Comparison of ENCODE assay signal across 16 cellular contexts in genomic region chr6:130680118-130680517, GRCh38.
DNase-seq lines count a peak whose midpoint lies in the region; ATAC-seq and TF ChIP-seq lines count a peak whose summit lies in the region.
"Had no signal": no experiment of that assay in that cellular context is flagged by ENCODE, and none has a peak within 500 bp of the region (broad histone marks: within the 10 kb centered on the region; RNA-seq: fewer than 3 reads in every experiment).

No MANE protein-coding gene starts in this region.

- H3K9me3 ChIP-seq in lung (ENCODE audit: control insufficient read depth in 2 of 2, insufficient read depth in 1 of 2, low read length in 1 of 2) = peaks cover 0 to 4% of the 10 kb centered on the region in 2 donors
- H3K9me3 ChIP-seq in vagina = no peaks in the 10 kb centered on the region
- H3K9me3 ChIP-seq: SJCRH30 had no signal

- intact Hi-C loops in vagina (cut with DNase I) = no loop called here

- H3K4me3 ChIP-seq in epithelial cell of esophagus (ENCODE audit: low read length) = no peak overlapping the region
- H3K4me3 ChIP-seq in lung = no peak overlapping the region
- no peak overlapping the region for H3K4me3 ChIP-seq in vagina
- H3K4me3 ChIP-seq: BLaER1 treated with 17β-estradiol and CSF1 and Interleukin-3, amounts not matched to agents 10 nM and 100 nM; SJCRH30 had no signal

- H3K27ac ChIP-seq in lung (ENCODE audit: low read depth in 1 of 2, low read length in 1 of 2) = no peak overlapping the region
- H3K27ac ChIP-seq in vagina = peak overlapping the region; percentile 51
- H3K27ac ChIP-seq: BLaER1 treated with 17β-estradiol and CSF1 and Interleukin-3, amounts not matched to agents 10 nM and 100 nM; SJCRH30 had no signal

- DNase-seq in RPMI7951 (ENCODE audit: low read depth) = peak; percentile 33
- peak; percentile 86 for DNase-seq in epithelial cell of esophagus (ENCODE audit: low read depth)
- DNase-seq in lung (ENCODE audit: low spot score) = no peak
- DNase-seq in vagina (ENCODE audit: extremely low spot score in 2 of 2) = no peak
- no peak for DNase-seq in activated gamma-delta T cell treated with Interleukin-2 at 50 U/mL for 16 hours
- no peak for DNase-seq in DMS153 (lab: John Stamatoyannopoulos, UW)
- no peak for DNase-seq in NCI-H2196 treated with DMSO at 0.1 percent for 48 hours (lab: John Stamatoyannopoulos, UW; ENCODE audit: unreplicated experiment)
- DNase-seq: activated CD4-positive, alpha-beta T cell treated with anti-CD3 and anti-CD28 coated beads for 4 hours; activated naive CD4-positive, alpha-beta T cell treated with anti-CD3 and anti-CD28 coated beads, Interleukin-2, amount 50 U/mL, for 16 hours; glutamatergic neuron; H9; immature natural killer cell; NCI-H1694; NCI-H510A treated with DMSO at 0.1 percent for 48 hours; SJCRH30 had no signal

- TF ChIP-seq CTCF in epithelial cell of esophagus (IDR thresholded peaks at IDR 0.05; ENCODE audit: insufficient read depth, low read depth, low read length, missing control alignments) (no peak), lung (IDR thresholded peaks at IDR 0.05; ENCODE audit: control extremely low read depth, extremely low read depth) (no peak), vagina (IDR thresholded peaks at IDR 0.05) (no peak)

- H3K27me3 ChIP-seq in lung (ENCODE audit: control insufficient read depth, insufficient read depth) (no peaks in the 10 kb centered on the region), vagina (no peaks in the 10 kb centered on the region)
- H3K27me3 ChIP-seq: BLaER1 treated with 17β-estradiol and CSF1 and Interleukin-3, amounts not matched to agents 10 nM and 100 nM; SJCRH30 had no signal

- peak; percentile 56 for ATAC-seq in lung (ENCODE audit: insufficient read depth, low FRiP score)

- 58 to 65% methylated on average over 3 of the region's 3 CpGs for WGBS in lung, 2 donors

- peaks cover 0 to 4% of the 10 kb centered on the region in 2 donors for H3K4me1 ChIP-seq in lung (ENCODE audit: control insufficient read depth in 2 of 2, insufficient read depth in 2 of 2, low read length in 2 of 2)
- H3K4me1 ChIP-seq in vagina = peaks cover 27% of the 10 kb centered on the region

- no peak for TF ChIP-seq POLR2A in vagina (IDR thresholded peaks at IDR 0.05)

- no peaks in the 10 kb centered on the region for H3K36me3 ChIP-seq in lung (ENCODE audit: control insufficient read depth in 2 of 2, insufficient read depth in 2 of 2, low read length in 2 of 2)
- no peaks in the 10 kb centered on the region for H3K36me3 ChIP-seq in vagina
- H3K36me3 ChIP-seq: BLaER1 treated with 17β-estradiol and CSF1 and Interleukin-3, amounts not matched to agents 10 nM and 100 nM; SJCRH30 had no signal

Comparison
In these comparisons a context has a peak if more than half of its experiments do, and no peak if none do; other contexts are left out.
1. DNase-seq: peak in RPMI7951 (single experiment) and epithelial cell of esophagus (single experiment); none in lung (single experiment), vagina (0 of 2), activated gamma-delta T cell treated with Interleukin-2 at 50 U/mL for 16 hours (single experiment), DMS153 (single experiment) and NCI-H2196 treated with DMSO at 0.1 percent for 48 hours (single experiment).